8 cellular contexts compared by ENCODE assay signal in genomic region chr4:75653845-75654503, GRCh38. TPM values are rescaled to one million over a fixed set of nuclear protein-coding genes. Genes with fewer than 3 reads are reported as not detected.
DNase-seq lines count a peak whose midpoint lies in the region; ATAC-seq and TF ChIP-seq lines count a peak whose summit lies in the region.

No MANE protein-coding gene starts in this region.

- peaks cover 57% of the 10 kb centered on the region for H3K4me1 ChIP-seq in CD8-positive, alpha-beta T cell (ENCODE audit: insufficient read depth, low read length)

- peaks cover 37% of the 10 kb centered on the region for H3K36me3 ChIP-seq in CD8-positive, alpha-beta T cell (ENCODE audit: insufficient read depth, low read length)

- H3K27me3 ChIP-seq in CD8-positive, alpha-beta T cell (ENCODE audit: insufficient read depth, low read length) = no peaks in the 10 kb centered on the region

- peak overlapping the region; percentile 95 for H3K27ac Mint-ChIP-seq in CD8-positive, alpha-beta T cell
- 0 out of 2 replicates have a peak overlapping the region, but pooled peaks have one; percentile 10 for H3K27ac Mint-ChIP-seq in HFFc6
- H3K27ac Mint-ChIP-seq in brain = no peak overlapping the region
- H3K27ac Mint-ChIP-seq in memory B cell = peak overlapping the region; percentile 93

- TF ChIP-seq CTCF in CD8-positive, alpha-beta T cell (IDR thresholded peaks at IDR 0.05) = no peak
- peak; percentile 80 for TF ChIP-seq CTCF in HFFc6 (IDR thresholded peaks at IDR 0.05)
- TF ChIP-seq CTCF in brain (conservative IDR thresholded peaks at IDR 0.05) = peak; percentile 18 to 51

- intact Hi-C loops in CD8-positive, alpha-beta T cell (cut with DNase I, micrococcal nuclease) = loop anchor here (1.0 to 5.0 kb wide), 3 partner anchors 23 to 68 kb away; partner anchors contain the start of genes CDKL2 (in 2 of the 2) and USO1 (in 1 of the 2)

- H3K4me1 Mint-ChIP-seq in CD8-positive, alpha-beta T cell (ENCODE audit: low read depth) = peaks cover 68% of the 10 kb centered on the region
- H3K4me1 Mint-ChIP-seq in HFFc6 (ENCODE audit: low read depth) (peaks cover 18% of the 10 kb centered on the region), brain (no peaks in the 10 kb centered on the region), memory B cell (peaks cover 10% of the 10 kb centered on the region)

- H3K36me3 Mint-ChIP-seq in CD8-positive, alpha-beta T cell = peaks cover 78% of the 10 kb centered on the region
- H3K36me3 Mint-ChIP-seq in HFFc6 (ENCODE audit: low read depth) (peaks cover 19% of the 10 kb centered on the region), brain (peaks cover 58% of the 10 kb centered on the region), memory B cell (peaks cover 18% of the 10 kb centered on the region)

- POLR2A ChIA-PET in CD8-positive, alpha-beta T cell (lab: Charles Lee) = interaction anchor here (1.4 to 2.3 kb wide), 4 partner anchors 8 to 32 kb away, joined by 4 to 9 read pairs (median 5); partner anchors contain the start of gene G3BP2

- peak overlapping the region; percentile 10 for H3K27ac ChIP-seq in CD8-positive, alpha-beta T cell (ENCODE audit: low read depth, low read length)

- H3K4me3 ChIP-seq in CD8-positive, alpha-beta T cell (ENCODE audit: low read depth, low read length) = no peak overlapping the region

- peak; percentile 15 for ATAC-seq in CD8-positive, alpha-beta T cell
- ATAC-seq in memory B cell (ENCODE audit: low read depth) = no peak

- no peaks in the 10 kb centered on the region for H3K9me3 Mint-ChIP-seq in CD8-positive, alpha-beta T cell
- H3K9me3 Mint-ChIP-seq in HFFc6 = no peaks in the 10 kb centered on the region
- H3K9me3 Mint-ChIP-seq in brain = no peaks in the 10 kb centered on the region
- no peaks in the 10 kb centered on the region for H3K9me3 Mint-ChIP-seq in memory B cell

- CTCF ChIA-PET in CD8-positive, alpha-beta T cell (lab: Charles Lee) = interaction anchor here (1.0 to 5.6 kb wide), 5 partner anchors 14 to 70 kb away, joined by 3 to 23 read pairs (median 3); partner anchors contain the start of gene USO1

- no peaks in the 10 kb centered on the region for H3K9me3 ChIP-seq in CD8-positive, alpha-beta T cell (ENCODE audit: low read length)

- DNase-seq in CD8-positive, alpha-beta T cell = no peak
- DNase-seq in HFFc6 (peak; percentile 48), memory B cell (ENCODE audit: low spot score in 2 of 2) (no peak), globus pallidus (ENCODE audit: low spot score) (no peak), epidermal melanocyte (ENCODE audit: insufficient read length, low spot score) (no peak), germinal center (ENCODE audit: low spot score) (no peak)
- no peak for DNase-seq in stimulated activated CD4-positive, alpha-beta T cell treated with anti-CD3 and anti-CD28 coated beads, Interleukin-4, amount 100 ng/mL, for 24 hours

- H3K27me3 Mint-ChIP-seq in CD8-positive, alpha-beta T cell (ENCODE audit: low read depth) = no peaks in the 10 kb centered on the region
- H3K27me3 Mint-ChIP-seq in HFFc6 (ENCODE audit: insufficient read depth) = 0 out of 2 replicates have a peak, but pooled peaks cover 4% of the 10 kb centered on the region
- H3K27me3 Mint-ChIP-seq in brain = peaks cover 2% of the 10 kb centered on the region
- no peaks in the 10 kb centered on the region for H3K27me3 Mint-ChIP-seq in memory B cell

- peak overlapping the region; percentile 29 for H3K4me3 Mint-ChIP-seq in CD8-positive, alpha-beta T cell
- H3K4me3 Mint-ChIP-seq in HFFc6 (no peak overlapping the region), brain (no peak overlapping the region), memory B cell (no peak overlapping the region)

RNA-seq across cellular contexts. Expression of gene G3BP2, which starts 19.2 kb away (rescaled TPM):
- total RNA-seq in CD8-positive, alpha-beta T cell = 100 to 1,000 TPM; 410 TPM
- 100 to 1,000 TPM; 157 to 169 (median 168) TPM for total RNA-seq in HFFc6 (2021; fragmentation: NEBNext Ultra II Directional; extraction: Animal tissue kit (Norgen Biotek cat#: 25700))
- 54.2 TPM for polyA plus RNA-seq in brain (ENCODE audit: insufficient read depth, low read depth, low replicate concordance)

RNA-seq across cellular contexts. Expression of gene CDKL2, which starts 23.6 kb away (rescaled TPM):
- 1 to 10 TPM in 1 of 2 experiments, under 1 TPM in 1; 0.89 to 1.4 TPM for total RNA-seq in CD8-positive, alpha-beta T cell
- total RNA-seq in HFFc6 (2021; fragmentation: NEBNext Ultra II Directional; extraction: Animal tissue kit (Norgen Biotek cat#: 25700)) = under 1 TPM; 0.14 to 0.38 (median 0.19) TPM
- 1.6 TPM for polyA plus RNA-seq in brain (ENCODE audit: insufficient read depth, low read depth, low replicate concordance)

Comparison
In these comparisons a context has a peak if more than half of its experiments do, and no peak if none do; other contexts are left out.
1. H3K27ac Mint-ChIP-seq: peak in CD8-positive, alpha-beta T cell (single experiment), HFFc6 (single experiment) and memory B cell (single experiment); none in brain (0 of 5).